In the genomic region with DNA sequence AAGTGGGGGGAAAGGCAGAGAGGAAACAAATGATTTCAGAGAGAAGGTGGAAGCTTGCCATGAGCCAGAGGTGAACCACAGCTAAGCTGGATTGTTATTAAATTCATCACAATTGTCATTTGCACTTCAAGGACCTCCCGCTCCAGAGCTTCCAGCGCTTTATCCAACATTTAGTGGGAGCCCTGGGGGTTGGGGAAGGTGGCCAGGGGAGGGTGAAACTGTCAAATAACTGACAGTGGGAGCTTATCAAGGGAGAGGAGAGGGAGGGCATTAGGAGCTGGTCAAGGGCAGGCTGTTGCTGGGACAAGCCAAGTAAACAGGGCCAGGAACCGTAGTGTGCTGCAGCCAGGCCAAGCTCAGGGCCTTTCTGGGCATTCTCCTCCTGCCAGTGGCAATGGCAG, we compare ENCODE assay signal across 27 cellular contexts.
A peak's percentile ranks its signal among the peaks of the same experiment; 100 is the strongest.
DNase-seq lines count a peak whose midpoint lies in the region; ATAC-seq and TF ChIP-seq lines count a peak whose summit lies in the region.
"Had no signal": no experiment of that assay in that cellular context is flagged by ENCODE, and none has a peak within 500 bp of the region (broad histone marks: within the 10 kb centered on the region; RNA-seq: fewer than 3 reads in every experiment).

No MANE protein-coding gene starts in this region.

- H3K9me3 Mint-ChIP-seq in mesothelial cell of epicardium = no peaks in the 10 kb centered on the region
- H3K9me3 Mint-ChIP-seq: activated naive CD8-positive, alpha-beta T cell treated with anti-CD3 and anti-CD28 coated beads, Interleukin-2, amount 10 ng/mL, durations not matched to agents 7 days and 5 days; activated T-helper 2 cell treated with anti-CD3 and anti-CD28 coated beads, Interferon-gamma antibody, Interleukin-2, Interleukin-4, amounts not matched to agents 10 μg/mL and 5 μg/mL and 100 μg/mL, durations not matched to agents 14 hours and 24 hours and 36 hours; CD4-positive, CD25-positive, alpha-beta regulatory T cell; endodermal cell; T-helper 2 cell treated with Interferon-gamma antibody and Interleukin-4, amounts not matched to agents 5 μg/mL and 100 μg/mL, for 36 hours had no signal

- peaks cover 30% of the 10 kb centered on the region for H3K4me1 Mint-ChIP-seq in mesothelial cell of epicardium
- H3K4me1 Mint-ChIP-seq: activated naive CD8-positive, alpha-beta T cell treated with anti-CD3 and anti-CD28 coated beads, Interleukin-2, amount 10 ng/mL, durations not matched to agents 7 days and 5 days; CD4-positive, CD25-positive, alpha-beta regulatory T cell had no signal

- H3K4me1 ChIP-seq in thoracic aorta (ENCODE audit: control insufficient read depth in 1 of 2, low read depth in 2 of 2) = peaks cover 20 to 86% of the 10 kb centered on the region in 2 donors

- DNase-seq in cerebellar cortex (ENCODE audit: low spot score) (peak; percentile 66), Right ventricle myocardium superior (peak; percentile 78), mesothelial cell of epicardium (ENCODE audit: low spot score in 2 of 2, unreplicated experiment in 2 of 2) (no peak), thoracic aorta (ENCODE audit: low spot score) (no peak), NCI-H2081 (lab: John Stamatoyannopoulos, UW) (no peak)
- no peak for DNase-seq in activated CD4-positive, CD25-positive, alpha-beta regulatory T cell treated with anti-CD3 and anti-CD28 coated beads, Interleukin-2, amount 50 U/mL, for 72 hours
- no peak for DNase-seq in activated effector memory CD4-positive, alpha-beta T cell treated with anti-CD3 and anti-CD28 coated beads, Interleukin-2, amount 50 U/mL, for 16 hours
- DNase-seq: activated CD4-positive, alpha-beta T cell treated with anti-CD3 and anti-CD28 coated beads, Interleukin-2, amount 50 U/mL, for 48 hours; activated CD8-positive, alpha-beta memory T cell treated with anti-CD3 and anti-CD28 coated beads, Interleukin-2, amount 50 U/mL, for 4 hours; activated naive CD8-positive, alpha-beta T cell treated with anti-CD3 and anti-CD28 coated beads, Interleukin-2, amount 10 ng/mL, durations not matched to agents 7 days and 5 days; brain microvascular endothelial cell; CD4-positive, CD25-positive, alpha-beta regulatory T cell; cortex of kidney; endodermal cell; kidney; NCI-H187; NCI-H345; NCI-H82; spleen; stimulated activated CD4-positive, alpha-beta T cell treated with anti-CD3 and anti-CD28 coated beads, Interleukin-2, amount 100 ng/mL, for 48 hours; stimulated activated naive CD4-positive, alpha-beta T cell; WERI-Rb-1 had no signal

- H3K27ac ChIP-seq in thoracic aorta = peak overlapping the region; percentile 69 to 82
- H3K27ac ChIP-seq: brain microvascular endothelial cell, HL-60, tibial nerve, WERI-Rb-1 had no signal

- H3K27me3 ChIP-seq in thoracic aorta (replicated peaks; ENCODE audit: insufficient read depth) = no peaks in the 10 kb centered on the region
- H3K27me3 ChIP-seq: brain microvascular endothelial cell, spleen, tibial nerve had no signal

- no peaks in the 10 kb centered on the region for H3K9me3 ChIP-seq in thoracic aorta
- H3K9me3 ChIP-seq: spleen, tibial nerve had no signal

- H3K36me3 ChIP-seq in thoracic aorta = no peaks in the 10 kb centered on the region

- peaks cover 3% of the 10 kb centered on the region for H3K36me3 Mint-ChIP-seq in mesothelial cell of epicardium

- ATAC-seq in Right ventricle myocardium superior (ENCODE audit: poor library complexity) (peak; percentile 88), thoracic aorta (ENCODE audit: insufficient number of reproducible peaks, low FRiP score, low read depth) (no peak)
- ATAC-seq: HepG2 had no signal

- H3K4me3 Mint-ChIP-seq in mesothelial cell of epicardium = no peak overlapping the region
- H3K4me3 Mint-ChIP-seq: activated naive CD8-positive, alpha-beta T cell treated with anti-CD3 and anti-CD28 coated beads, Interleukin-2, amount 10 ng/mL, durations not matched to agents 7 days and 5 days; CD4-positive, CD25-positive, alpha-beta regulatory T cell; endodermal cell; T-helper 2 cell treated with Interferon-gamma antibody and Interleukin-4, amounts not matched to agents 5 μg/mL and 100 μg/mL, for 36 hours had no signal

- no peak for TF ChIP-seq CTCF in mesothelial cell of epicardium (IDR thresholded peaks at IDR 0.05; ENCODE audit: unreplicated experiment)
- no peak for TF ChIP-seq CTCF in thoracic aorta (IDR thresholded peaks at IDR 0.05)

- H3K27me3 Mint-ChIP-seq in mesothelial cell of epicardium (ENCODE audit: low read depth) = no peaks in the 10 kb centered on the region
- H3K27me3 Mint-ChIP-seq: activated naive CD8-positive, alpha-beta T cell treated with anti-CD3 and anti-CD28 coated beads, Interleukin-2, amount 10 ng/mL, durations not matched to agents 7 days and 5 days; CD4-positive, CD25-positive, alpha-beta regulatory T cell had no signal

- peak overlapping the region; percentile 81 for H3K27ac Mint-ChIP-seq in mesothelial cell of epicardium
- H3K27ac Mint-ChIP-seq: activated naive CD8-positive, alpha-beta T cell treated with anti-CD3 and anti-CD28 coated beads, Interleukin-2, amount 10 ng/mL, durations not matched to agents 7 days and 5 days; activated T-helper 2 cell treated with anti-CD3 and anti-CD28 coated beads, Interferon-gamma antibody, Interleukin-2, Interleukin-4, amounts not matched to agents 10 μg/mL and 5 μg/mL and 100 μg/mL, durations not matched to agents 14 hours and 24 hours and 36 hours; endodermal cell; T-helper 2 cell treated with Interferon-gamma antibody and Interleukin-4, amounts not matched to agents 5 μg/mL and 100 μg/mL, for 36 hours had no signal

- H3K4me3 ChIP-seq in thoracic aorta = no peak overlapping the region
- H3K4me3 ChIP-seq: spleen, tibial nerve had no signal

- intact Hi-C loops in Right ventricle myocardium superior (cut with DNase I) = no loop called here

Comparison
In these comparisons a context has a peak if more than half of its experiments do, and no peak if none do; other contexts are left out.
1. DNase-seq: peak in cerebellar cortex (single experiment) and Right ventricle myocardium superior (single experiment); none in mesothelial cell of epicardium (0 of 2), thoracic aorta (single experiment), activated CD4-positive, CD25-positive, alpha-beta regulatory T cell treated with anti-CD3 and anti-CD28 coated beads, Interleukin-2, amount 50 U/mL, for 72 hours (single experiment), NCI-H2081 (0 of 2) and activated effector memory CD4-positive, alpha-beta T cell treated with anti-CD3 and anti-CD28 coated beads, Interleukin-2, amount 50 U/mL, for 16 hours (single experiment).